26 cellular contexts compared by ENCODE assay signal in the genomic region with DNA sequence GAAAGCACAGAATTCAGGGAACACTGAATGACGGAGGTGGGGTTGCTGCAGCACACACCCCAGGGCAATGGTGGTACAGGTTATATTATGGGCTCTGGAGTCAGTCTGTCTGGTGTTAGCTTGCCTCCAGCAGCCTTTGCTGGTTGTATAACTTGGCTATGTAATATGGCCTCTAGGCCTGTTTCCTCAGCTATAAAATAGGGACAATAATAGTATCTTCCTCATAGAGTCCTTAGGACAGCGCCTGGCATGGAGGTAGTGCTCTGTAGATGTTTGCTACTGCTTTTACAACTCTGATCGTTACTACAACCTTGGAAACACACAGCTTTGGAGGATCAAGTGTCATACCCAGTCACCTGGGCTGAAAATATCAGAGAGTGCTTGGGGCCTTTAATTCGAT.
"Had no signal": no experiment of that assay in that cellular context is flagged by ENCODE, and none has a peak within 500 bp of the region (broad histone marks: within the 10 kb centered on the region; RNA-seq: fewer than 3 reads in every experiment).

No MANE protein-coding gene starts in this region.

- ATAC-seq: foreskin keratinocyte; left lung; lower lobe of right lung; naive thymus-derived CD8-positive, alpha-beta T cell; right cardiac atrium; stimulated activated memory B cell treated with anti-CD40 and anti-IgM and Interleukin-4, amounts not matched to agents 10 μg/mL and 1 μg/mL and 100 μg/mL, for 72 hours; stimulated activated naive CD8-positive, alpha-beta T cell treated with anti-CD3 and anti-CD28 coated beads, Interleukin-15, Interleukin-2, amounts not matched to agents 100 U/mL and 50 U/mL, for 24 hours had no signal

- H3K27me3 ChIP-seq: colonic mucosa, esophagus muscularis mucosa, foreskin keratinocyte, left lung, ovary, sigmoid colon, spleen, testis, tibial nerve, upper lobe of left lung had no signal

- H3K4me3 Mint-ChIP-seq: central memory CD8-positive, alpha-beta T cell; dendritic cell treated with granulocyte-macrophage colony-stimulating factor and Interleukin-4, amounts not matched to agents 40 ng/mL and 50 ng/mL, for 4 days; immature natural killer cell; naive thymus-derived CD8-positive, alpha-beta T cell; stimulated activated memory B cell treated with anti-CD40 and anti-IgM and Interleukin-4, amounts not matched to agents 10 μg/mL and 1 μg/mL and 100 μg/mL, for 72 hours had no signal

- H3K4me3 ChIP-seq: colonic mucosa, esophagus muscularis mucosa, left lung, lower lobe of right lung, ovary, sigmoid colon, skin epidermis, spleen, testis, tibial nerve, upper lobe of left lung had no signal

- H3K9me3 Mint-ChIP-seq: central memory CD8-positive, alpha-beta T cell; dendritic cell treated with granulocyte-macrophage colony-stimulating factor and Interleukin-4, amounts not matched to agents 40 ng/mL and 50 ng/mL, for 4 days; immature natural killer cell; naive thymus-derived CD8-positive, alpha-beta T cell; stimulated activated memory B cell treated with anti-CD40 and anti-IgM and Interleukin-4, amounts not matched to agents 10 μg/mL and 1 μg/mL and 100 μg/mL, for 72 hours had no signal

- DNase-seq: colonic mucosa; effector CD8-positive, alpha-beta T cell; foreskin keratinocyte; glutamatergic neuron; hypothalamus; immature natural killer cell; islet precursor cell; left lung; lower lobe of right lung; naive thymus-derived CD8-positive, alpha-beta T cell; occipital lobe; ovary; right cardiac atrium; sigmoid colon; stimulated activated CD4-positive, alpha-beta T cell treated with anti-CD3 and anti-CD28 coated beads, Interleukin-4, amount 100 ng/mL, for 4 hours; stimulated activated naive CD8-positive, alpha-beta T cell treated with anti-CD3 and anti-CD28 coated beads, Interleukin-15, Interleukin-2, amounts not matched to agents 100 U/mL and 50 U/mL, for 24 hours; substantia nigra; testis; upper lobe of left lung had no signal

- H3K4me1 Mint-ChIP-seq: stimulated activated memory B cell treated with anti-CD40 and anti-IgM and Interleukin-4, amounts not matched to agents 10 μg/mL and 1 μg/mL and 100 μg/mL, for 72 hours had no signal

- H3K27me3 Mint-ChIP-seq: central memory CD8-positive, alpha-beta T cell; dendritic cell treated with granulocyte-macrophage colony-stimulating factor and Interleukin-4, amounts not matched to agents 40 ng/mL and 50 ng/mL, for 4 days; naive thymus-derived CD8-positive, alpha-beta T cell; stimulated activated memory B cell treated with anti-CD40 and anti-IgM and Interleukin-4, amounts not matched to agents 10 μg/mL and 1 μg/mL and 100 μg/mL, for 72 hours had no signal

- H3K9me3 ChIP-seq: colonic mucosa, esophagus muscularis mucosa, left lung, lower lobe of right lung, ovary, sigmoid colon, spleen, testis, tibial nerve, upper lobe of left lung had no signal

- H3K4me1 ChIP-seq: colonic mucosa, foreskin keratinocyte, testis had no signal

- H3K27ac ChIP-seq: colonic mucosa, esophagus muscularis mucosa, foreskin keratinocyte, left lung, lower lobe of right lung, ovary, sigmoid colon, skin epidermis, spleen, testis, tibial nerve, upper lobe of left lung had no signal

- H3K27ac Mint-ChIP-seq: dendritic cell treated with granulocyte-macrophage colony-stimulating factor and Interleukin-4, amounts not matched to agents 40 ng/mL and 50 ng/mL, for 4 days; stimulated activated memory B cell treated with anti-CD40 and anti-IgM and Interleukin-4, amounts not matched to agents 10 μg/mL and 1 μg/mL and 100 μg/mL, for 72 hours had no signal

- H3K36me3 ChIP-seq: colonic mucosa, ovary had no signal
